Comparison of ENCODE assay signal across 9 cellular contexts in the genomic region with DNA sequence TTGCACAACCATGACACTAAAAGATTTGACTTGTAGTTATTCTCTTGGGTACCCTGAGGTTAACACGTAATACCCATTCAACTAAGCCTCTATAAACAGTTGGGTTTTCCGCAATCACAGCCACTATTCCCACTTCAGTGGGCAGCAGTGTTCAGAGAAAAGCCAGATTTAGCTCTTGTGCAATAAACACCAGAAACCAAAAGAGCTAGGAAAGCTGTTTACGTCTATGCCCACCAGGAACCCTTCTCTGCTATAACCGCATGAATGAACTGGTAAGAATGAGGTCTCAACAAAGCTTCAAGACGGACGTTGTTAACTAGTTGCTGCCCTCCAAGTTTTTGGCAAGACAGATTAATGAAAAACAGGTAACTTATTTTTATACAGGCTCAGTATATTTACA.
A peak's percentile ranks its signal among the peaks of the same experiment; 100 is the strongest.
DNase-seq lines count a peak whose midpoint lies in the region; ATAC-seq and TF ChIP-seq lines count a peak whose summit lies in the region.
"Had no signal": no experiment of that assay in that cellular context is flagged by ENCODE, and none has a peak within 500 bp of the region (broad histone marks: within the 10 kb centered on the region; RNA-seq: fewer than 3 reads in every experiment).

No MANE protein-coding gene starts in this region.

- H3K9me3 ChIP-seq in heart left ventricle: no peaks in the 10 kb centered on the region
- no peaks in the 10 kb centered on the region for H3K9me3 ChIP-seq in mucosa of rectum (ENCODE audit: control insufficient read depth in 2 of 2, low read length in 2 of 2)
- H3K9me3 ChIP-seq in upper lobe of left lung: no peaks in the 10 kb centered on the region
- H3K9me3 ChIP-seq: SJCRH30 had no signal

- peaks cover 4 to 82% (median 75%) of the 10 kb centered on the region in 12 donors for H3K4me1 ChIP-seq in heart left ventricle
- H3K4me1 ChIP-seq in mucosa of rectum (ENCODE audit: control insufficient read depth in 2 of 2, insufficient read depth in 2 of 2, low read length in 2 of 2): peaks cover 42 to 58% of the 10 kb centered on the region in 2 donors
- H3K4me1 ChIP-seq in upper lobe of left lung: peaks cover 63 to 74% (median 69%) of the 10 kb centered on the region in 4 donors

- in situ Hi-C loops in brain microvascular endothelial cell (cut with HindIII; ENCODE audit: low pct_ligation_motif_present, low sequenced_read_pairs): no loop called here

- H3K36me3 ChIP-seq in heart left ventricle: peaks cover 0 to 63% (median 37%) of the 10 kb centered on the region in 9 donors
- H3K36me3 ChIP-seq in mucosa of rectum (ENCODE audit: control insufficient read depth in 2 of 2, insufficient read depth in 2 of 2, low read length in 2 of 2): peaks cover 19 to 27% of the 10 kb centered on the region in 2 donors
- H3K36me3 ChIP-seq in upper lobe of left lung: peaks cover 0 to 29% (median 4%) of the 10 kb centered on the region in 4 donors
- H3K36me3 ChIP-seq in brain microvascular endothelial cell (replicated peaks): peaks cover 35% of the 10 kb centered on the region

- ATAC-seq in heart left ventricle (no peak), Right ventricle myocardium superior (ENCODE audit: poor library complexity) (no peak), upper lobe of left lung (ENCODE audit: low FRiP score in 2 of 2) (no peak), GM21526 (IDR thresholded peaks at IDR 0.05; ENCODE audit: low FRiP score, unreplicated experiment) (no peak)
- ATAC-seq in stimulated activated naive CD8-positive, alpha-beta T cell treated with anti-CD3 and anti-CD28 coated beads, Interleukin-15, Interleukin-2, amounts not matched to agents 100 U/mL and 50 U/mL, for 24 hours: no peak

- peak overlapping the region in 1 of 2 donors; percentile 33 for H3K9ac ChIP-seq in mucosa of rectum (ENCODE audit: low read depth in 1 of 2, low read length in 2 of 2)

- intact Hi-C loops in heart left ventricle (cut with DNase I) (loop anchor here in 2 of 10 donors (5.0 to 10.0 kb wide), 2 partner anchors 54 to 98 kb away; no protein-coding TSS in a partner anchor), Right ventricle myocardium superior (cut with DNase I) (no loop called here)

- TF ChIP-seq EP300 in upper lobe of left lung (IDR thresholded peaks at IDR 0.05): no peak

- TF ChIP-seq POLR2A in heart left ventricle (IDR thresholded peaks at IDR 0.05): no peak
- no peak for TF ChIP-seq POLR2A in upper lobe of left lung (IDR thresholded peaks at IDR 0.05)

- H3K4me3 ChIP-seq in heart left ventricle (peak overlapping the region in 10 of 12 donors; percentile 6 to 98 (median 86)), coronary artery (peak overlapping the region; percentile 84), mucosa of rectum (ENCODE audit: low read length in 2 of 2) (peak overlapping the region; percentile 75 to 98), upper lobe of left lung (peak overlapping the region in 1 of 4 donors; percentile 88), brain microvascular endothelial cell (ENCODE audit: low read depth, low read length) (no peak overlapping the region)
- H3K4me3 ChIP-seq: SJCRH30 had no signal

- H3K27ac ChIP-seq in heart left ventricle (peak overlapping the region; percentile 60 to 100 (median 98)), coronary artery (peak overlapping the region; percentile 98 to 99), mucosa of rectum (ENCODE audit: low read depth in 2 of 2, low read length in 2 of 2) (peak overlapping the region; percentile 13 to 29), upper lobe of left lung (peak overlapping the region in 3 of 4 donors; percentile 36 to 99 (median 95)), brain microvascular endothelial cell (no peak overlapping the region)
- H3K27ac ChIP-seq: SJCRH30 had no signal

- TF ChIP-seq CTCF in heart left ventricle (IDR thresholded peaks at IDR 0.05): no peak
- TF ChIP-seq CTCF in coronary artery (IDR thresholded peaks at IDR 0.05): no peak
- no peak for TF ChIP-seq CTCF in upper lobe of left lung (IDR thresholded peaks at IDR 0.05)
- no peak for TF ChIP-seq CTCF in brain microvascular endothelial cell (IDR thresholded peaks at IDR 0.05; ENCODE audit: low read depth, low read length, missing control alignments)

- 36 to 51% (median 48%) methylated on average over 6 of the region's 6 CpGs for WGBS in heart left ventricle, 4 donors
- WGBS in upper lobe of left lung, 2 donors: 37% methylated on average over 6 of the region's 6 CpGs

- no peaks in the 10 kb centered on the region for H3K27me3 ChIP-seq in heart left ventricle
- H3K27me3 ChIP-seq in mucosa of rectum (ENCODE audit: control insufficient read depth in 2 of 2, insufficient read depth in 2 of 2, low read length in 2 of 2): no peaks in the 10 kb centered on the region
- no peaks in the 10 kb centered on the region for H3K27me3 ChIP-seq in upper lobe of left lung
- H3K27me3 ChIP-seq in brain microvascular endothelial cell (replicated peaks): no peaks in the 10 kb centered on the region
- H3K27me3 ChIP-seq: SJCRH30 had no signal

- DNase-seq in heart left ventricle (no peak), Right ventricle myocardium superior (no peak), coronary artery (ENCODE audit: low spot score) (no peak), upper lobe of left lung (no peak), brain microvascular endothelial cell (no peak)
- DNase-seq in stimulated activated naive CD8-positive, alpha-beta T cell treated with anti-CD3 and anti-CD28 coated beads, Interleukin-15, Interleukin-2, amounts not matched to agents 100 U/mL and 50 U/mL, for 24 hours: no peak
- DNase-seq: SJCRH30 had no signal
